Comparison of ENCODE assay signal across 8 cellular contexts in the genomic region with DNA sequence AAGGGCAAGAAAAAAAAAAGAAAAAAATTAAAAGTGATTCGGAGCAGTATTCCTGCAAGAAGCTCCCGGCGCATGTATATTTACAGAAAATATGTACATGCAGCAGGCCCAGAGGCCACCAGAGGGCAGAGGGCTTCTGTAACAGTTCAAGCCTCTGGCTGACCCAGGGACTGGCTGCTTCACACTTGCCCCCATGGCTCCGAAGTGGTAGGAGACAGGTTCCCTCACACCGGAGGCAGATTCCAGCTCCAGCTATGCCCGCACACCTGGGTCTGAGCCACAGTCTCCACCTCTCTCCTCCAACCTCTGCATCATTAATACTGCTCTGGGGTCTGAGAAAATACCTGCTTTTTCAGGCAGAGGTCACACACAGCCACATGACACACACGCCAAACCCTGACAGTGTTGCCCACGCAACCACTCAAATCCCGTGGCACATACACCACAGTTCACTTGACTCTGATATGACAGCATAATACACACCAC. TPM values are rescaled to one million over a fixed set of nuclear protein-coding genes. Genes with fewer than 3 reads are reported as not detected.
DNase-seq lines count a peak whose midpoint lies in the region; ATAC-seq, FAIRE-seq and TF ChIP-seq lines count a peak whose summit lies in the region.

No MANE protein-coding gene starts in this region.

- peak; percentile 30 for FAIRE-seq in G401.6 (lab: Jason Lieb, UNC)

- peak overlapping the region; percentile 0 to 91 for H3K27ac Mint-ChIP-seq in effector memory CD8-positive, alpha-beta T cell
- H3K27ac Mint-ChIP-seq in naive B cell, result peak overlapping the region; percentile 4 to 93 (median 55)

- H3K4me3 Mint-ChIP-seq in effector memory CD8-positive, alpha-beta T cell, result no peak overlapping the region
- H3K4me3 Mint-ChIP-seq in naive B cell, result peak overlapping the region in 1 of 8 donors; percentile 58

- no peaks in the 10 kb centered on the region for H3K9me3 ChIP-seq in Loucy (ENCODE audit: insufficient read depth, low read depth, low read length)

- H3K79me2 ChIP-seq in Loucy (ENCODE audit: insufficient read depth, low read length), result peaks cover 26% of the 10 kb centered on the region

- intact Hi-C loops in sciatic nerve (cut with DNase I), result no loop called here

- no peak overlapping the region for H3K4me2 ChIP-seq in Loucy (ENCODE audit: low read depth, low read length, poor library complexity, severe bottlenecking)

- peaks cover 48% of the 10 kb centered on the region for H3K4me1 ChIP-seq in Loucy (ENCODE audit: insufficient read depth, low read length, poor library complexity, severe bottlenecking)

- H3K4me1 Mint-ChIP-seq in effector memory CD8-positive, alpha-beta T cell (ENCODE audit: low read depth in 2 of 2), result peaks cover 29 to 36% of the 10 kb centered on the region in 2 donors
- H3K4me1 Mint-ChIP-seq in naive B cell, result peaks cover 40 to 48% (median 40%) of the 10 kb centered on the region in 3 donors

- 0 out of 2 replicates have a peak, but pooled peaks cover 3% of the 10 kb centered on the region for H3F3A ChIP-seq in Loucy (ENCODE audit: low read depth)

- TF ChIP-seq CTCF in Loucy (conservative IDR thresholded peaks at IDR 0.05; ENCODE audit: low read length), result peak; percentile 71

- peaks cover 26% of the 10 kb centered on the region for H3K36me3 Mint-ChIP-seq in effector memory CD8-positive, alpha-beta T cell (ENCODE audit: insufficient read depth)
- H3K36me3 Mint-ChIP-seq in naive B cell, result peaks cover 0 to 9% of the 10 kb centered on the region in 2 donors

- H3K27me3 ChIP-seq in Loucy (ENCODE audit: insufficient read depth, low read length, poor library complexity, severe bottlenecking), result no peaks in the 10 kb centered on the region

- peaks cover 11% of the 10 kb centered on the region for H4K20me1 ChIP-seq in Loucy (ENCODE audit: insufficient read depth, low read length, poor library complexity, severe bottlenecking)

- no peak overlapping the region for H3K9ac ChIP-seq in Loucy (ENCODE audit: low read depth, low read length, poor library complexity, severe bottlenecking)

- peak; percentile 26 for DNase-seq in activated CD4-positive, alpha-beta T cell treated with anti-CD3 and anti-CD28 coated beads for 1 hour
- peak in 2 of 3 experiments; percentile 21 to 35 for DNase-seq in effector memory CD8-positive, alpha-beta T cell
- peak; percentile 53 for DNase-seq in naive B cell
- no peak for DNase-seq in sciatic nerve (ENCODE audit: low spot score)
- no peak for DNase-seq in NCI-H1436 treated with DMSO at 0.1 percent for 48 hours (lab: John Stamatoyannopoulos, UW)

- no peak for ATAC-seq in effector memory CD8-positive, alpha-beta T cell (replicated peaks)
- ATAC-seq in naive B cell (ENCODE audit: low read depth in 2 of 2) (no peak), sciatic nerve (no peak), HG02763 (IDR thresholded peaks at IDR 0.05; ENCODE audit: unreplicated experiment) (no peak)

- no peaks in the 10 kb centered on the region for H3K9me3 Mint-ChIP-seq in effector memory CD8-positive, alpha-beta T cell
- no peaks in the 10 kb centered on the region for H3K9me3 Mint-ChIP-seq in naive B cell

- H3K27me3 Mint-ChIP-seq in effector memory CD8-positive, alpha-beta T cell, result no peaks in the 10 kb centered on the region
- H3K27me3 Mint-ChIP-seq in naive B cell, result no peaks in the 10 kb centered on the region

- H3K4me3 ChIP-seq in Loucy (ENCODE audit: low read length, poor library complexity, severe bottlenecking), result no peak overlapping the region

- H3K9me2 ChIP-seq in Loucy (replicated peaks; ENCODE audit: low read depth, low read length), result no peaks in the 10 kb centered on the region

- no peaks in the 10 kb centered on the region for H3K36me3 ChIP-seq in Loucy (ENCODE audit: insufficient read depth, low read length)

- no peak overlapping the region for H2AFZ ChIP-seq in Loucy (ENCODE audit: low read length)

RNA-seq across cellular contexts. Expression of a gene that starts 2.2 kb away (rescaled TPM):
- polyA plus RNA-seq in naive B cell (ENCODE audit: low read depth in 6 of 6), result 100 to 1,000 TPM in 1 of 6 donors, 10 to 100 TPM in 5; 42.4 to 154 (median 82.6) TPM
- total RNA-seq in sciatic nerve, result 13.7 TPM

RNA-seq across cellular contexts. Expression of a gene that starts 17.4 kb away (rescaled TPM):
- polyA plus RNA-seq in naive B cell (ENCODE audit: low read depth in 6 of 6), result not detected
- 0.09 TPM for total RNA-seq in sciatic nerve

RNA-seq across cellular contexts. Expression of a gene that starts 26.2 kb away (rescaled TPM):
- polyA plus RNA-seq in naive B cell (ENCODE audit: low read depth in 6 of 6), result 10 to 100 TPM in 3 of 6 donors, 1 to 10 TPM in 3; 4.4 to 23.9 (median 9.7) TPM
- total RNA-seq in sciatic nerve, result 58.0 TPM

RNA-seq across cellular contexts. Expression of a gene that starts 26.2 kb away (rescaled TPM):
- polyA plus RNA-seq in naive B cell (ENCODE audit: low read depth in 6 of 6), result 1 to 10 TPM in 5 of 6 donors, not detected in 1; 1.3 to 4.4 (median 2.3) TPM
- total RNA-seq in sciatic nerve, result 6.6 TPM

RNA-seq across cellular contexts. Expression of a gene that starts 33.2 kb away (rescaled TPM):
- 100 to 1,000 TPM; 477 to 790 (median 657) TPM for polyA plus RNA-seq in naive B cell (ENCODE audit: low read depth in 6 of 6)
- total RNA-seq in sciatic nerve, result 13.1 TPM

Comparison
In these comparisons a context has a peak if more than half of its experiments do, and no peak if none do; other contexts are left out.
1. DNase-seq: peak in activated CD4-positive, alpha-beta T cell treated with anti-CD3 and anti-CD28 coated beads for 1 hour (single experiment), effector memory CD8-positive, alpha-beta T cell (2 of 3) and naive B cell (single experiment); none in sciatic nerve (single experiment) and NCI-H1436 treated with DMSO at 0.1 percent for 48 hours (single experiment).